10 cellular contexts compared by ENCODE assay signal in the genomic region with DNA sequence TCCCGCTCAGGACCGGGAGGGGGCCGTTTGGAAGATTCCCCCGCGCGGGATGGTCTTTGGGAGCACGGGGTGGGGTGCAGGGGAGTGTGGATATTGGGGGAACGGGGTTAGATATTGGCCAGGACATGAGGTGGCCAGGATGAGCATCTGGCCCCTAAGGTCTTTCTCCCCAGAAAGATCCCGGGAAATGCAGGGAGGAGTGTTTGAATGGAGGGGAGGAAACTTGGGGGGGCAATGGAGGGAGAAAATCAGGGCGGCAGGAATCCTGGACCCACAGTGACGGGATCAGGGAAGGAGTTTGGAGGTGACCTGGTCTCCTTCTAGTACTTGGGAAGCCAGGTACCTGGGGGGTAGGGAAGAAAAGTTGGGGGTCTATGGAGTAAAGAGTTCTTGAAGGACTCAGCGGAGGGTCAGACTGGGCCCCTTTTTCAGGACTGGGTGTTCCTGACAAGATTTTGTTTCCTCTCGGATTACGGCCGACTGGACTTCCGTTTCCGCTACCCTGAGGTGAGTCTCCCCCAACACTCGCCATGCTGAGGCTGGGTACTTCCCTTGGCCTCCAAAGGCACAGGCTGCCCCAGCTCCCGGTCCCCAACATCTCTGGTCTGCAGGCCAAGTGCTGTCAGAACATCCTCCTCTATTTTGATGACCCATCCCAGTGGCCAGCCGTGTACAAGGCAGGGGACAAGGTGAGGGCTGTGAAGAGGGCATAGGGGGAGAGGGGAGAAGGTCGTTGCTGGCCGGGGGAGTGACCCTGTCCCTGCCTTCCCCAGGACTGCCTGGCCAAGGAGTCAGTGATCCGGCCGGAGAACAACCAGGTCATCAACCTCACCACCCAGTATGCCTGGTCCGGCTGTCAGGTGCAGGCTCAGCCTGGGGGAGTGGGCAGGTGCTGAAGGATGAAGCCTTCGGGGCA. TPM values are rescaled to one million over a fixed set of nuclear protein-coding genes. Genes with fewer than 3 reads are reported as not detected.
DNase-seq lines count a peak whose midpoint lies in the region; ATAC-seq and TF ChIP-seq lines count a peak whose summit lies in the region.
"Had no signal": no experiment of that assay in that cellular context is flagged by ENCODE, and none has a peak within 500 bp of the region (broad histone marks: within the 10 kb centered on the region; RNA-seq: fewer than 3 reads in every experiment).

No MANE protein-coding gene starts in this region.

- no peak for TF ChIP-seq RAD21 in SK-N-SH (IDR thresholded peaks at IDR 0.05; ENCODE audit: low read length)

- no peaks in the 10 kb centered on the region for H3K36me3 Mint-ChIP-seq in progenitor cell of endocrine pancreas (ENCODE audit: insufficient read depth)

- H3F3A ChIP-seq in SK-N-SH (replicated peaks; ENCODE audit: insufficient read depth) (no peaks in the 10 kb centered on the region), PC-9 (ENCODE audit: insufficient read depth, low read depth) (no peaks in the 10 kb centered on the region)

- H3K4me2 ChIP-seq in SK-N-SH (peak overlapping the region; percentile 100), PC-9 (peak overlapping the region; percentile 99)

- H3K9me3 ChIP-seq in SK-N-SH (no peaks in the 10 kb centered on the region), PC-9 (ENCODE audit: insufficient read depth, low read depth) (no peaks in the 10 kb centered on the region), endocrine pancreas (ENCODE audit: control insufficient read depth, low read length) (no peaks in the 10 kb centered on the region), left lung (no peaks in the 10 kb centered on the region)

- intact Hi-C loops in PC-9 (cut with micrococcal nuclease; ENCODE audit: unreplicated experiment): no loop called here
- intact Hi-C loops in left lung (cut with DNase I): loop anchor here in 1 of 2 donors (10.0 kb wide), 1 partner anchor 179 kb away; a partner anchor contains a TSS

- H2AFZ ChIP-seq in SK-N-SH (ENCODE audit: low read depth): no peak overlapping the region
- no peak overlapping the region for H2AFZ ChIP-seq in PC-9

- BruUV-seq in PC-9 (replicated peaks; lab: Mats Ljungman, UMichigan): no TSS peak

- H3K9me2 ChIP-seq in SK-N-SH: no peaks in the 10 kb centered on the region
- no peaks in the 10 kb centered on the region for H3K9me2 ChIP-seq in PC-9 (ENCODE audit: insufficient read depth)

- ATAC-seq in SK-N-SH treated with all-trans-retinoic acid at 6 μM for 48 hours (no peak), left lung (no peak), HG03139 (IDR thresholded peaks at IDR 0.05; ENCODE audit: unreplicated experiment) (no peak)

- CTCF ChIA-PET in SK-N-SH (lab: Yijun Ruan, JAX): interaction anchor here (1.1 to 1.4 kb wide), 3 partner anchors 11 to 75 kb away, joined by 3 to 8 read pairs (median 4); no protein-coding TSS in a partner anchor
- CTCF ChIA-PET in PC-9 (lab: Charles Lee): no interaction called here

- POLR2A ChIA-PET in SK-N-SH (lab: Yijun Ruan, JAX): no interaction called here
- POLR2A ChIA-PET in PC-9 (lab: Charles Lee; ENCODE audit: unreplicated experiment): no interaction called here

- no peak overlapping the region for H3K9ac ChIP-seq in SK-N-SH
- H3K9ac ChIP-seq in endocrine pancreas (ENCODE audit: control insufficient read depth, insufficient read depth, low read length): peak overlapping the region; percentile 44

- H3K79me2 ChIP-seq in SK-N-SH (ENCODE audit: insufficient read depth) (no peaks in the 10 kb centered on the region), PC-9 (ENCODE audit: low read depth) (no peaks in the 10 kb centered on the region)

- H3K27me3 Mint-ChIP-seq in progenitor cell of endocrine pancreas: peaks cover 57% of the 10 kb centered on the region

- H3K9me3 Mint-ChIP-seq in progenitor cell of endocrine pancreas (ENCODE audit: low read depth): no peaks in the 10 kb centered on the region

- H3K27me3 ChIP-seq in SK-N-SH (ENCODE audit: insufficient read depth) (no peaks in the 10 kb centered on the region), PC-9 (ENCODE audit: insufficient read depth, low read depth) (peaks cover 28% of the 10 kb centered on the region; the same call in 1 of the 2 replicates), endocrine pancreas (ENCODE audit: control insufficient read depth, insufficient read depth, low read length) (no peaks in the 10 kb centered on the region), left lung (peaks cover 9 to 48% of the 10 kb centered on the region in 2 donors)

- WGBS in SK-N-SH (ENCODE audit: low lambda C conversion rate): 55% methylated on average over 24 of the region's 26 CpGs

- H3K36me3 ChIP-seq in SK-N-SH (replicated peaks in 1 of 2; ENCODE audit: control insufficient read depth in 1 of 2, insufficient read depth in 2 of 2, low read length in 1 of 2): no peaks in the 10 kb centered on the region
- no peaks in the 10 kb centered on the region for H3K36me3 ChIP-seq in PC-9 (ENCODE audit: low read depth)
- H3K36me3 ChIP-seq in endocrine pancreas (ENCODE audit: control insufficient read depth, insufficient read depth, low read length): no peaks in the 10 kb centered on the region
- no peaks in the 10 kb centered on the region for H3K36me3 ChIP-seq in left lung

- H3K4me3 ChIP-seq in SK-N-SH (ENCODE audit: low read depth in 2 of 2, low read length in 1 of 2): peak overlapping the region; percentile 55 to 68; a peak in 3 of 4 replicates
- no peak overlapping the region; the same call in 1 of the 2 replicates for H3K4me3 ChIP-seq in PC-9
- no peak overlapping the region for H3K4me3 ChIP-seq in endocrine pancreas (ENCODE audit: control insufficient read depth, insufficient read depth, low read length)
- H3K4me3 ChIP-seq in left lung: no peak overlapping the region

- TF ChIP-seq CTCF in SK-N-SH (IDR thresholded peaks at IDR 0.05): no peak
- no peak for TF ChIP-seq CTCF in PC-9 (conservative IDR thresholded peaks at IDR 0.05)
- TF ChIP-seq CTCF in progenitor cell of endocrine pancreas (IDR thresholded peaks at IDR 0.05; ENCODE audit: unreplicated experiment): no peak
- no peak for TF ChIP-seq CTCF in left lung (IDR thresholded peaks at IDR 0.05)

- DNase-seq in SK-N-SH (peak; percentile 34), PC-9 (no peak), progenitor cell of endocrine pancreas (ENCODE audit: low spot score, unreplicated experiment) (no peak), left lung (no peak)
- no peak for DNase-seq in stimulated activated naive CD4-positive, alpha-beta T cell (lab: John Stamatoyannopoulos, UW)

- no peak overlapping the region for H3K27ac Mint-ChIP-seq in progenitor cell of endocrine pancreas

- no peak for TF ChIP-seq EP300 in SK-N-SH (IDR thresholded peaks at IDR 0.05; ENCODE audit: borderline replicate concordance in 1 of 2, low read depth in 1 of 2, low read length in 1 of 2)

- H3K4me1 ChIP-seq in SK-N-SH (ENCODE audit: control insufficient read depth in 1 of 2, insufficient read depth in 2 of 2, low read depth in 1 of 2, low read length in 1 of 2) (peaks cover 0 to 14% of the 10 kb centered on the region in 2 experiments; a peak in 1 of 4 replicates), PC-9 (replicated peaks; ENCODE audit: insufficient read depth) (0 out of 2 replicates have a peak, but pooled peaks cover 4% of the 10 kb centered on the region), endocrine pancreas (ENCODE audit: control insufficient read depth, insufficient read depth, low read length) (peaks cover 5% of the 10 kb centered on the region), left lung (peaks cover 9 to 21% of the 10 kb centered on the region in 2 donors)

- H3K4me1 Mint-ChIP-seq in progenitor cell of endocrine pancreas (ENCODE audit: low read depth): peaks cover 3% of the 10 kb centered on the region

- peak overlapping the region; percentile 59 for H3K4me3 Mint-ChIP-seq in progenitor cell of endocrine pancreas (ENCODE audit: low read depth)

- H3K27ac ChIP-seq in SK-N-SH (ENCODE audit: low read depth in 2 of 2, low read length in 1 of 2) (no peak overlapping the region), PC-9 (no peak overlapping the region), left lung (no peak overlapping the region)
- H3K27ac ChIP-seq: coronary artery had no signal

- H4K20me1 ChIP-seq in SK-N-SH (ENCODE audit: insufficient read depth) (no peaks in the 10 kb centered on the region), PC-9 (ENCODE audit: insufficient read depth) (no peaks in the 10 kb centered on the region)

TF ChIP-seq in SK-N-SH treated with all-trans-retinoic acid at 6 μM for 48 hours, 23 proteins besides CTCF, POLR2A, EP300 and RAD21 (continues in another document):
- TF ChIP-seq ZFP30 (CRISPR knock-in tag; IDR thresholded peaks at IDR 0.05) (no peak), OSR1 (CRISPR knock-in tag; IDR thresholded peaks at IDR 0.05) (no peak)

RNA-seq across cellular contexts. Expression of a gene that starts 1.0 kb away (rescaled TPM):
- 0.37 and 2.0 TPM in 2 replicates for polyA plus RNA-seq in SK-N-SH (2012; rRNA removed)
- 0.53 and 1.5 TPM in 2 replicates for polyA plus RNA-seq in SK-N-SH (2012; cell fraction: cytosol; rRNA removed)
- polyA plus RNA-seq in SK-N-SH (2012; cell fraction: nucleus; rRNA removed): 8.0 and 18.2 TPM in 2 replicates
- total RNA-seq in PC-9 (2021) (1.2 and 1.7 TPM in 2 replicates), progenitor cell of endocrine pancreas (1.9 and 2.0 TPM in 2 replicates), left lung (under 1 TPM; 0.21 to 0.32 TPM)
- total RNA-seq: pulmonary artery endothelial cell had no signal

RNA-seq across cellular contexts. Expression of a gene that starts 11.3 kb away (rescaled TPM):
- 12.0 and 19.1 TPM in 2 replicates for polyA plus RNA-seq in SK-N-SH (2012; rRNA removed)
- polyA plus RNA-seq in SK-N-SH (2012; cell fraction: cytosol; rRNA removed): 12.4 and 14.8 TPM in 2 replicates
- 18.7 and 25.1 TPM in 2 replicates for polyA plus RNA-seq in SK-N-SH (2012; cell fraction: nucleus; rRNA removed)
- total RNA-seq in PC-9 (2021) (40.6 and 49.0 TPM in 2 replicates), progenitor cell of endocrine pancreas (51.9 and 61.7 TPM in 2 replicates), left lung (10 to 100 TPM; 15.7 to 24.9 TPM)

RNA-seq across cellular contexts. Expression of a gene that starts 11.7 kb away (rescaled TPM):
- 105 and 160 TPM in 2 replicates for polyA plus RNA-seq in SK-N-SH (2012; rRNA removed)
- polyA plus RNA-seq in SK-N-SH (2012; cell fraction: cytosol; rRNA removed): 71.5 and 102 TPM in 2 replicates
- 82.6 and 91.4 TPM in 2 replicates for polyA plus RNA-seq in SK-N-SH (2012; cell fraction: nucleus; rRNA removed)
- total RNA-seq in PC-9 (2021): 70.2 and 90.1 TPM in 2 replicates
- 144 and 157 TPM in 2 replicates for total RNA-seq in progenitor cell of endocrine pancreas
- total RNA-seq in left lung: 10 to 100 TPM; 25.0 to 25.7 TPM

RNA-seq across cellular contexts. Expression of a gene that starts 12.2 kb away (rescaled TPM):
- polyA plus RNA-seq in SK-N-SH (2012; rRNA removed): 1.3 TPM in 2 replicates
- 0.40 and 0.87 TPM in 2 replicates for polyA plus RNA-seq in SK-N-SH (2012; cell fraction: cytosol; rRNA removed)
- 1.3 and 1.7 TPM in 2 replicates for polyA plus RNA-seq in SK-N-SH (2012; cell fraction: nucleus; rRNA removed)
- 0.85 and 1.1 TPM in 2 replicates for total RNA-seq in PC-9 (2021)
- total RNA-seq in progenitor cell of endocrine pancreas: 3.2 and 3.4 TPM in 2 replicates
- 1 to 10 TPM; 1.1 TPM for total RNA-seq in left lung

RNA-seq across cellular contexts. Expression of a gene that starts 45.0 kb away (rescaled TPM):
- 8.6 and 16.9 TPM in 2 replicates for polyA plus RNA-seq in SK-N-SH (2012; rRNA removed)
- 7.7 and 12.5 TPM in 2 replicates for polyA plus RNA-seq in SK-N-SH (2012; cell fraction: cytosol; rRNA removed)
- 67.2 and 121 TPM in 2 replicates for polyA plus RNA-seq in SK-N-SH (2012; cell fraction: nucleus; rRNA removed)
- 58.1 and 60.7 TPM in 2 replicates for total RNA-seq in PC-9 (2021)
- 86.0 and 87.2 TPM in 2 replicates for total RNA-seq in progenitor cell of endocrine pancreas
- total RNA-seq in left lung: 10 to 100 TPM; 59.8 to 76.1 TPM

Comparison
In these comparisons a context has a peak if more than half of its experiments do, and no peak if none do; other contexts are left out.
1. H3K4me3 ChIP-seq: peak in SK-N-SH (2 of 2); none in PC-9 (single experiment), endocrine pancreas (single experiment) and left lung (0 of 2).